8 cellular contexts compared by ENCODE assay signal in genomic region chr19:21021238-21021637, GRCh38. TPM values are rescaled to one million over a fixed set of nuclear protein-coding genes. Genes with fewer than 3 reads are reported as not detected.
DNase-seq lines count a peak whose midpoint lies in the region; ATAC-seq and TF ChIP-seq lines count a peak whose summit lies in the region.
"Not testable (repeated sequence)": the region's sequence is repeated elsewhere in the genome, so short reads cannot be mapped to it uniquely, and the experiment has no call there.

No MANE protein-coding gene starts in this region.

- H3K4me2 ChIP-seq in DND-41 (ENCODE audit: insufficient read depth, low read length): peak overlapping the region; percentile 83
- peak overlapping the region; percentile 79 for H3K4me2 ChIP-seq in Loucy (ENCODE audit: low read depth, low read length, poor library complexity, severe bottlenecking)
- peak overlapping the region; percentile 82 for H3K4me2 ChIP-seq in fibroblast of lung (ENCODE audit: extremely low read depth, insufficient read depth, low read length)
- H3K4me2 ChIP-seq in parathyroid adenoma (ENCODE audit: low read length): peak overlapping the region; percentile 45

- H3K4me3 Mint-ChIP-seq in WTC11: peak overlapping the region; percentile 99

- H3K27ac Mint-ChIP-seq in WTC11: not testable (repeated sequence)

- H3K27me3 Mint-ChIP-seq in WTC11 (ENCODE audit: low read depth): not testable (repeated sequence)

- not testable (repeated sequence) for TF ChIP-seq EP300 in transverse colon (IDR thresholded peaks at IDR 0.05; ENCODE audit: low read depth)

- not testable (repeated sequence) for H3K9me2 ChIP-seq in Loucy (replicated peaks; ENCODE audit: low read depth, low read length)

- intact Hi-C loops in body of pancreas (cut with DNase I); right lobe of liver (cut with DNase I); transverse colon (cut with DNase I; ENCODE audit: low total_unique reads): not testable (repeated sequence)

- peaks cover 26% of the 10 kb centered on the region for H3K4me1 Mint-ChIP-seq in WTC11

- H3K9ac ChIP-seq in DND-41 (ENCODE audit: low read depth, low read length): peak overlapping the region; percentile 81
- H3K9ac ChIP-seq in Loucy (ENCODE audit: low read depth, low read length, poor library complexity, severe bottlenecking): peak overlapping the region; percentile 82
- H3K9ac ChIP-seq in fibroblast of lung (ENCODE audit: insufficient read depth, low read length): peak overlapping the region; percentile 90
- peak overlapping the region; percentile 47 for H3K9ac ChIP-seq in parathyroid adenoma

- H3K36me3 ChIP-seq in DND-41 (ENCODE audit: insufficient read depth, low read length) (peaks cover 44% of the 10 kb centered on the region), transverse colon (peaks cover 0 to 25% (median 0%) of the 10 kb centered on the region in 4 donors)
- H3K36me3 ChIP-seq in Loucy (ENCODE audit: insufficient read depth, low read length); body of pancreas (replicated peaks in 1 of 2; ENCODE audit: insufficient read depth in 1 of 2, low read depth in 2 of 2); fibroblast of lung (ENCODE audit: control insufficient read depth, insufficient read depth, low read length); right lobe of liver; parathyroid adenoma (ENCODE audit: control insufficient read depth, insufficient read depth, low read length): not testable (repeated sequence)

- ATAC-seq in DND-41 (ENCODE audit: insufficient read depth, low read depth): peak; percentile 5; the same call in 1 of the 3 replicates
- not testable (repeated sequence) for ATAC-seq in WTC11, body of pancreas, right lobe of liver

- not testable (repeated sequence) for H4K20me1 ChIP-seq in DND-41 (ENCODE audit: insufficient read depth, low read length); fibroblast of lung (ENCODE audit: control insufficient read depth, extremely low read depth, insufficient read depth, low read length)
- H4K20me1 ChIP-seq in Loucy (ENCODE audit: insufficient read depth, low read length, poor library complexity, severe bottlenecking): peaks cover 28% of the 10 kb centered on the region

- peaks cover 58% of the 10 kb centered on the region for H3K79me2 ChIP-seq in DND-41 (ENCODE audit: insufficient read depth, low read length)
- peaks cover 56% of the 10 kb centered on the region for H3K79me2 ChIP-seq in Loucy (ENCODE audit: insufficient read depth, low read length)
- H3K79me2 ChIP-seq in fibroblast of lung (ENCODE audit: control insufficient read depth, insufficient read depth, low read length): peaks cover 28% of the 10 kb centered on the region
- not testable (repeated sequence) for H3K79me2 ChIP-seq in parathyroid adenoma

- in situ Hi-C loops in transverse colon (cut with MboI; ENCODE audit: low pct_ligation_motif_present in 1 of 4, low pct_unique_long_range_greater_than_20kb in 1 of 4, low sequenced_read_pairs in 3 of 4): not testable (repeated sequence)

- H3K4me1 ChIP-seq in DND-41 (ENCODE audit: insufficient read depth, low read length) (peaks cover 51% of the 10 kb centered on the region), Loucy (ENCODE audit: insufficient read depth, low read length, poor library complexity, severe bottlenecking) (peaks cover 24% of the 10 kb centered on the region), body of pancreas (peaks cover 11% of the 10 kb centered on the region), parathyroid adenoma (peaks cover 26% of the 10 kb centered on the region), transverse colon (peaks cover 0 to 21% (median 2%) of the 10 kb centered on the region in 4 donors)
- not testable (repeated sequence) for H3K4me1 ChIP-seq in fibroblast of lung (ENCODE audit: control insufficient read depth, extremely low read depth, insufficient read depth, low read length); right lobe of liver

- H2AFZ ChIP-seq in DND-41 (ENCODE audit: low read depth, low read length): peak overlapping the region; percentile 91
- H2AFZ ChIP-seq in Loucy (ENCODE audit: low read length): peak overlapping the region; percentile 82; the same call in 1 of the 2 replicates
- peak overlapping the region; percentile 100 for H2AFZ ChIP-seq in fibroblast of lung (ENCODE audit: low read length)
- peak overlapping the region; percentile 95 for H2AFZ ChIP-seq in parathyroid adenoma

- H3K36me3 Mint-ChIP-seq in WTC11: peaks cover 34% of the 10 kb centered on the region

- TF ChIP-seq POLR2A in body of pancreas (IDR thresholded peaks at IDR 0.05); right lobe of liver (IDR thresholded peaks at IDR 0.05); transverse colon (IDR thresholded peaks at IDR 0.05): not testable (repeated sequence)

- not testable (repeated sequence) for DNase-seq in DND-41; WTC11 (ENCODE audit: low spot score); body of pancreas; fibroblast of lung (ENCODE audit: low read depth in 2 of 2); right lobe of liver; transverse colon

- POLR2A ChIA-PET in WTC11 (lab: Charles Lee): interaction anchor here (1.5 kb wide), 1 partner anchor 121 kb away, joined by 12 read pairs; the partner anchor contains the start of gene ZNF431

- CTCF ChIA-PET in WTC11 (lab: Charles Lee): not testable (repeated sequence)

- H3K27ac ChIP-seq in DND-41 (ENCODE audit: low read length) (peak overlapping the region; percentile 94), body of pancreas (peak overlapping the region in 3 of 4 donors; percentile 80 to 85 (median 82)), fibroblast of lung (ENCODE audit: insufficient read depth, low read length) (peak overlapping the region; percentile 96), parathyroid adenoma (peak overlapping the region; percentile 88), transverse colon (peak overlapping the region; percentile 86 to 91 (median 89))
- H3K27ac ChIP-seq in right lobe of liver: not testable (repeated sequence)

- H3K4me3 ChIP-seq in DND-41 (ENCODE audit: low read depth in 1 of 2, low read length in 2 of 2) (peak overlapping the region; percentile 73 to 90), Loucy (ENCODE audit: low read length, poor library complexity, severe bottlenecking) (peak overlapping the region; percentile 76), body of pancreas (peak overlapping the region; percentile 36 to 69), fibroblast of lung (replicated peaks in 1 of 4; ENCODE audit: control extremely low read depth in 1 of 4, insufficient read depth in 1 of 4, low read depth in 3 of 4, low read length in 4 of 4) (peak overlapping the region; percentile 88 to 96 (median 92)), right lobe of liver (peak overlapping the region; percentile 55 to 68 (median 60)), parathyroid adenoma (ENCODE audit: low read depth, low read length) (peak overlapping the region; percentile 96), transverse colon (peak overlapping the region; percentile 24 to 79 (median 76))

- TF ChIP-seq CTCF in DND-41 (IDR thresholded peaks at IDR 0.05; ENCODE audit: borderline replicate concordance, extremely low read depth, low read length, poor library complexity, severe bottlenecking); WTC11 (IDR thresholded peaks at IDR 0.05); body of pancreas (IDR thresholded peaks at IDR 0.05); fibroblast of lung (conservative IDR thresholded peaks at IDR 0.05 in 1 of 2, IDR thresholded peaks at IDR 0.05 in 1 of 2; ENCODE audit: low read depth in 1 of 2, low read length in 2 of 2); right lobe of liver (IDR thresholded peaks at IDR 0.05); parathyroid adenoma (IDR thresholded peaks at IDR 0.05); transverse colon (IDR thresholded peaks at IDR 0.05): not testable (repeated sequence)
- 0 out of 2 replicates have a peak, but pooled peaks have one; percentile 13 for TF ChIP-seq CTCF in Loucy (conservative IDR thresholded peaks at IDR 0.05; ENCODE audit: low read length)

- H3F3A ChIP-seq in Loucy (ENCODE audit: low read depth): not testable (repeated sequence)

- H3K9me3 ChIP-seq in DND-41 (ENCODE audit: insufficient read depth, low read length, severe bottlenecking); Loucy (ENCODE audit: insufficient read depth, low read depth, low read length); body of pancreas; fibroblast of lung (ENCODE audit: control insufficient read depth, insufficient read depth, low read depth, low read length); right lobe of liver; parathyroid adenoma (ENCODE audit: control insufficient read depth, low read length); transverse colon: not testable (repeated sequence)

- H3K27me3 ChIP-seq in DND-41 (ENCODE audit: insufficient read depth, low read length, poor library complexity); Loucy (ENCODE audit: insufficient read depth, low read length, poor library complexity, severe bottlenecking); body of pancreas; fibroblast of lung (ENCODE audit: control insufficient read depth, insufficient read depth, low read length); right lobe of liver; parathyroid adenoma (ENCODE audit: control insufficient read depth, insufficient read depth, low read length); transverse colon: not testable (repeated sequence)

- WGBS in body of pancreas, 2 donors: 9 to 11% methylated on average over 11 of the region's 11 CpGs
- WGBS in right lobe of liver (ENCODE audit: insufficient coverage, low coverage, low lambda C conversion rate, missing lambda C conversion rate): 11% methylated on average over 9 of the region's 11 CpGs
- 9 to 13% methylated on average over 7 to 11 of the region's 11 CpGs for WGBS in transverse colon (ENCODE audit: low coverage in 1 of 2), 2 donors

- H3K9me3 Mint-ChIP-seq in WTC11: not testable (repeated sequence)

RNA-seq across cellular contexts. Expression of gene ZNF430, which starts 0.8 kb away (rescaled TPM):
- total RNA-seq in WTC11 (2021): 10.2 to 12.3 TPM (median 10.6 TPM) in 3 replicates
- 10 to 100 TPM in 1 of 2 donors, 1 to 10 TPM in 1; 4.0 to 11.4 TPM for total RNA-seq in body of pancreas
- 3.1 and 5.8 TPM in 2 replicates for total RNA-seq in fibroblast of lung
- polyA plus RNA-seq in fibroblast of lung: 8.5 and 9.7 TPM in 2 replicates
- 3.1 and 4.2 TPM in 2 replicates for polyA plus RNA-seq in fibroblast of lung (2012)
- polyA minus RNA-seq in fibroblast of lung (ENCODE audit: low replicate concordance): 12.0 and 17.8 TPM in 2 replicates
- 1 to 10 TPM in 4 of 6 experiments, under 1 TPM in 2; 0.44 to 2.2 (median 1.2) TPM for total RNA-seq in right lobe of liver
- total RNA-seq in transverse colon: 1 to 10 TPM; 2.2 to 8.3 (median 4.3) TPM
